In genomic region chr11:33931739-33932366, GRCh38 we compare ENCODE assay signal across 3 cellular contexts. TPM values are rescaled to one million over a fixed set of nuclear protein-coding genes. Genes with fewer than 3 reads are reported as not detected.
"Had no signal": no experiment of that assay in that cellular context is flagged by ENCODE, and none has a peak within 500 bp of the region (broad histone marks: within the 10 kb centered on the region; RNA-seq: fewer than 3 reads in every experiment).

No MANE protein-coding gene starts in this region.

RNA-seq across cellular contexts. Expression of gene LMO2, which starts 40.0 kb away (rescaled TPM):
- total RNA-seq: activated CD8-positive, alpha-beta T cell treated with anti-CD3 and anti-CD28 coated beads for 36 hours; activated T-helper 2 cell treated with anti-CD3 and anti-CD28 coated beads, Interferon-gamma antibody, Interleukin-2, Interleukin-4, amounts not matched to agents 10 μg/mL and 5 μg/mL and 100 μg/mL, durations not matched to agents 14 hours and 24 hours and 36 hours; SK-MEL-5 had no signal
